Comparison of ENCODE assay signal across 8 cellular contexts in genomic region chr1:46747683-46748288, GRCh38. TPM values are rescaled to one million over a fixed set of nuclear protein-coding genes. Genes with fewer than 3 reads are reported as not detected.
DNase-seq lines count a peak whose midpoint lies in the region; ATAC-seq and TF ChIP-seq lines count a peak whose summit lies in the region.

No MANE protein-coding gene starts in this region.

- H3K36me3 Mint-ChIP-seq in activated CD8-positive, alpha-beta memory T cell treated with anti-CD3 and anti-CD28 coated beads, Interleukin-2, amount 10 ng/mL, durations not matched to agents 7 days and 5 days = no peaks in the 10 kb centered on the region

- DNase-seq in Daoy (ENCODE audit: low read depth) (peak; percentile 55), LoVo (ENCODE audit: low spot score) (peak; percentile 15), SJCRH30 (peak; percentile 30 to 54), fibroblast of mammary gland (ENCODE audit: low read depth) (peak; percentile 49), osteoblast (ENCODE audit: insufficient read length, low spot score, missing footprints) (peak; percentile 93), middle frontal gyrus (ENCODE audit: extremely low spot score, low spot score) (no peak)
- no peak for DNase-seq in activated CD8-positive, alpha-beta memory T cell treated with anti-CD3 and anti-CD28 coated beads, Interleukin-2, amount 10 ng/mL, durations not matched to agents 7 days and 5 days

- H3K9me3 ChIP-seq in SJCRH30 (replicated peaks) (no peaks in the 10 kb centered on the region), osteoblast (ENCODE audit: low read depth, low read length) (no peaks in the 10 kb centered on the region)

- no peaks in the 10 kb centered on the region for H4K20me1 ChIP-seq in osteoblast (ENCODE audit: insufficient read depth, low read length)

- H3K4me1 ChIP-seq in SJCRH30 (no peaks in the 10 kb centered on the region), osteoblast (ENCODE audit: insufficient read depth, low read length) (no peaks in the 10 kb centered on the region)

- no peak overlapping the region for H3K27ac Mint-ChIP-seq in activated CD8-positive, alpha-beta memory T cell treated with anti-CD3 and anti-CD28 coated beads, Interleukin-2, amount 10 ng/mL, durations not matched to agents 7 days and 5 days

- TF ChIP-seq CTCF in fibroblast of mammary gland (conservative IDR thresholded peaks at IDR 0.05; ENCODE audit: control insufficient read depth, insufficient read depth, low read depth, low read length) = peak; percentile 65
- TF ChIP-seq CTCF in osteoblast (IDR thresholded peaks at IDR 0.05; ENCODE audit: extremely low read depth, low read depth, low read length) = peak; percentile 60

- H3K36me3 ChIP-seq in SJCRH30 (no peaks in the 10 kb centered on the region), osteoblast (ENCODE audit: insufficient read depth, low read length) (no peaks in the 10 kb centered on the region)

- CTCF ChIA-PET in activated CD8-positive, alpha-beta memory T cell treated with anti-CD3 and anti-CD28 coated beads, Interleukin-2, amount 10 ng/mL, durations not matched to agents 7 days and 5 days (lab: Charles Lee) = interaction anchor here (0.6 kb wide), 1 partner anchor 370 kb away, joined by 3 read pairs; no protein-coding TSS in a partner anchor

- H3K9me3 Mint-ChIP-seq in activated CD8-positive, alpha-beta memory T cell treated with anti-CD3 and anti-CD28 coated beads, Interleukin-2, amount 10 ng/mL, durations not matched to agents 7 days and 5 days (ENCODE audit: low read depth) = no peaks in the 10 kb centered on the region

- H3K27me3 ChIP-seq in SJCRH30 (peaks cover 12% of the 10 kb centered on the region), osteoblast (ENCODE audit: insufficient read depth, low read length) (no peaks in the 10 kb centered on the region)

- no peak overlapping the region for H3K4me3 Mint-ChIP-seq in activated CD8-positive, alpha-beta memory T cell treated with anti-CD3 and anti-CD28 coated beads, Interleukin-2, amount 10 ng/mL, durations not matched to agents 7 days and 5 days

- peaks cover 43% of the 10 kb centered on the region for H3K27me3 Mint-ChIP-seq in activated CD8-positive, alpha-beta memory T cell treated with anti-CD3 and anti-CD28 coated beads, Interleukin-2, amount 10 ng/mL, durations not matched to agents 7 days and 5 days

- H2AFZ ChIP-seq in osteoblast (ENCODE audit: low read length) = no peak overlapping the region

- H3K4me3 ChIP-seq in SJCRH30 (no peak overlapping the region), fibroblast of mammary gland (ENCODE audit: control insufficient read depth, low read depth, low read length) (no peak overlapping the region), osteoblast (ENCODE audit: insufficient read depth, low read length) (no peak overlapping the region)

- no peaks in the 10 kb centered on the region for H3K4me1 Mint-ChIP-seq in activated CD8-positive, alpha-beta memory T cell treated with anti-CD3 and anti-CD28 coated beads, Interleukin-2, amount 10 ng/mL, durations not matched to agents 7 days and 5 days

- no peaks in the 10 kb centered on the region for H3K79me2 ChIP-seq in osteoblast (ENCODE audit: insufficient read depth, low read length)

- ATAC-seq in HG02840 (IDR thresholded peaks at IDR 0.05; ENCODE audit: low FRiP score, unreplicated experiment) = no peak
- ATAC-seq in activated CD8-positive, alpha-beta memory T cell treated with anti-CD3 and anti-CD28 coated beads, Interleukin-2, amount 10 ng/mL, durations not matched to agents 7 days and 5 days = no peak

- H3K27ac ChIP-seq in SJCRH30 = no peak overlapping the region
- H3K27ac ChIP-seq in osteoblast (ENCODE audit: low read depth, low read length) = no peak overlapping the region

- H3K4me2 ChIP-seq in osteoblast (ENCODE audit: insufficient read depth, low read length) = no peak overlapping the region

RNA-seq across cellular contexts. Expression of gene EFCAB14, which starts 28.9 kb away (rescaled TPM):
- total RNA-seq in Daoy (2014; rRNA removed; shearing (Covaris generic)) = 34.3 and 45.9 TPM in 2 replicates
- 46.7 and 50.3 TPM in 2 replicates for total RNA-seq in SJCRH30 (2014; rRNA removed; shearing (Covaris generic))
- 61.3 and 63.7 TPM in 2 replicates for total RNA-seq in osteoblast
- total RNA-seq in activated CD8-positive, alpha-beta memory T cell treated with anti-CD3 and anti-CD28 coated beads, Interleukin-2, amount 10 ng/mL, durations not matched to agents 7 days and 5 days = 10 to 100 TPM; 79.2 to 79.4 TPM

RNA-seq across cellular contexts. Expression of gene CYP4B1, which starts 51.1 kb away (rescaled TPM):
- total RNA-seq in Daoy (2014; rRNA removed; shearing (Covaris generic)) = not detected in 2 replicates
- not detected in 2 replicates for total RNA-seq in SJCRH30 (2014; rRNA removed; shearing (Covaris generic))
- total RNA-seq in osteoblast = not detected in 2 replicates
- total RNA-seq in activated CD8-positive, alpha-beta memory T cell treated with anti-CD3 and anti-CD28 coated beads, Interleukin-2, amount 10 ng/mL, durations not matched to agents 7 days and 5 days = not detected

Comparison
In these comparisons a context has a peak if more than half of its experiments do, and no peak if none do; other contexts are left out.
1. DNase-seq: peak in Daoy (single experiment), LoVo (single experiment), SJCRH30 (2 of 2), fibroblast of mammary gland (single experiment) and osteoblast (single experiment); none in activated CD8-positive, alpha-beta memory T cell treated with anti-CD3 and anti-CD28 coated beads, Interleukin-2, amount 10 ng/mL, durations not matched to agents 7 days and 5 days (single experiment) and middle frontal gyrus (single experiment).